10 cellular contexts compared by ENCODE assay signal in genomic region chrX:63657821-63658220, GRCh38.
DNase-seq lines count a peak whose midpoint lies in the region; ATAC-seq and TF ChIP-seq lines count a peak whose summit lies in the region.
"Had no signal": no experiment of that assay in that cellular context is flagged by ENCODE, and none has a peak within 500 bp of the region (broad histone marks: within the 10 kb centered on the region; RNA-seq: fewer than 3 reads in every experiment).

No MANE protein-coding gene starts in this region.

- peak; percentile 25 for DNase-seq in HK-2 (ENCODE audit: unreplicated experiment)
- peak; percentile 76 for DNase-seq in amniotic epithelial cell (ENCODE audit: low read depth)
- peak; percentile 47 to 77 (median 60) for DNase-seq in heart left ventricle
- peak; percentile 77 to 88 for DNase-seq in tibial artery
- no peak for DNase-seq in cerebellar nuclear complex (lab: John Stamatoyannopoulos, UW)
- no peak for DNase-seq in DMS79 treated with DMSO at 0.1 percent for 48 hours (lab: John Stamatoyannopoulos, UW)
- DNase-seq in effector CD8-positive, alpha-beta T cell (lab: John Stamatoyannopoulos, UW): no peak
- no peak for DNase-seq in G401 (ENCODE audit: low spot score)
- DNase-seq: midbrain; stimulated activated CD4-positive, alpha-beta T cell treated with anti-CD3 and anti-CD28 coated beads, Interleukin-4, amount 100 ng/mL, for 1 hour had no signal

- no peak for TF ChIP-seq POLR2A in heart left ventricle (IDR thresholded peaks at IDR 0.05)

- H3K4me3 ChIP-seq in heart left ventricle (no peak overlapping the region), tibial artery (no peak overlapping the region)

- in situ Hi-C loops in G401 (cut with HindIII; ENCODE audit: low sequenced_read_pairs): no loop called here

- H3K27ac ChIP-seq in heart left ventricle (peak overlapping the region in 9 of 12 donors; percentile 14 to 81 (median 62)), tibial artery (peak overlapping the region; percentile 67 to 74)

- H3K4me1 ChIP-seq in heart left ventricle (peaks cover 0 to 20% (median 6%) of the 10 kb centered on the region in 12 donors), tibial artery (peaks cover 0 to 51% (median 0%) of the 10 kb centered on the region in 4 donors)

- intact Hi-C loops in heart left ventricle (cut with DNase I): loop anchor here in 1 of 10 donors (5.0 to 10.0 kb wide), 2 partner anchors 93 to 191 kb away; no protein-coding TSS in a partner anchor
- intact Hi-C loops in tibial artery (cut with DNase I; ENCODE audit: low total_unique reads): no loop called here

- 44 to 66% (median 51%) methylated on average over 6 of the region's 6 CpGs for WGBS in heart left ventricle, 4 donors

- H3K36me3 ChIP-seq in heart left ventricle (peaks cover 0 to 17% (median 0%) of the 10 kb centered on the region in 9 donors), tibial artery (peaks cover 0 to 3% (median 0%) of the 10 kb centered on the region in 3 donors)

- peak; percentile 69 to 88 (median 78) for ATAC-seq in heart left ventricle

- TF ChIP-seq CTCF in heart left ventricle (IDR thresholded peaks at IDR 0.05): no peak
- no peak for TF ChIP-seq CTCF in tibial artery (IDR thresholded peaks at IDR 0.05)

- H3K9me3 ChIP-seq in heart left ventricle (no peaks in the 10 kb centered on the region), tibial artery (no peaks in the 10 kb centered on the region)

- H3K27me3 ChIP-seq in heart left ventricle (peaks cover 0 to 8% (median 0%) of the 10 kb centered on the region in 9 donors), tibial artery (no peaks in the 10 kb centered on the region)

Comparison
In these comparisons a context has a peak if more than half of its experiments do, and no peak if none do; other contexts are left out.
1. DNase-seq: peak in HK-2 (single experiment), amniotic epithelial cell (single experiment), heart left ventricle (5 of 5) and tibial artery (2 of 2); none in cerebellar nuclear complex (0 of 2), DMS79 treated with DMSO at 0.1 percent for 48 hours (single experiment), effector CD8-positive, alpha-beta T cell (single experiment) and G401 (single experiment).